ENCODE assay signal across 8 cellular contexts in genomic region chr1:85276290-85277026, GRCh38. TPM values are rescaled to one million over a fixed set of nuclear protein-coding genes. Genes with fewer than 3 reads are reported as not detected.
DNase-seq lines count a peak whose midpoint lies in the region; ATAC-seq, FAIRE-seq and TF ChIP-seq lines count a peak whose summit lies in the region.

Gene BCL10, minus strand, starts transcription at chr1:85276632. Its CDS starts 280 bp downstream, at chr1:85276352.

- peaks cover 26% of the 10 kb centered on the region for H3K36me3 Mint-ChIP-seq in T-helper 2 cell treated with Interferon-gamma antibody and Interleukin-4, amounts not matched to agents 5 μg/mL and 100 μg/mL, for 36 hours (ENCODE audit: low read depth)

- no peaks in the 10 kb centered on the region for H3K27me3 ChIP-seq in ascending aorta
- no peaks in the 10 kb centered on the region for H3K27me3 ChIP-seq in right atrium auricular region
- no peaks in the 10 kb centered on the region for H3K27me3 ChIP-seq in psoas muscle (ENCODE audit: insufficient read depth in 3 of 3, low read length in 2 of 3)

- WGBS in psoas muscle, 3 donors = 0% methylated on average over 52 to 72 of the region's 72 CpGs

- intact Hi-C loops in ascending aorta (cut with DNase I) = loop anchor here (1.0 to 10.0 kb wide), 4 partner anchors 17 to 1638 kb away; partner anchors contain the start of genes C1orf52, GNG5, HS2ST1 and SELENOF
- intact Hi-C loops in psoas muscle (cut with DNase I) = no loop called here

- H3K36me3 ChIP-seq in ascending aorta = no peaks in the 10 kb centered on the region
- H3K36me3 ChIP-seq in right atrium auricular region = no peaks in the 10 kb centered on the region
- H3K36me3 ChIP-seq in psoas muscle (ENCODE audit: insufficient read depth in 1 of 2, low read depth in 1 of 2) = peaks cover 0 to 7% of the 10 kb centered on the region in 2 donors

- peak within 1 kb of the TSS; percentile 75 to 82 for H3K4me3 ChIP-seq in ascending aorta
- H3K4me3 ChIP-seq in right atrium auricular region = peak within 1 kb of the TSS; percentile 86 to 92
- H3K4me3 ChIP-seq in psoas muscle = peak within 1 kb of the TSS; percentile 87

- H3K9me3 ChIP-seq in ascending aorta = no peaks in the 10 kb centered on the region
- H3K9me3 ChIP-seq in right atrium auricular region = no peaks in the 10 kb centered on the region
- H3K9me3 ChIP-seq in psoas muscle = no peaks in the 10 kb centered on the region

- DNase-seq in NCI-H1930 (lab: John Stamatoyannopoulos, UW) (peak; percentile 92 to 96), ascending aorta (ENCODE audit: low spot score in 2 of 2) (peak; percentile 95 to 99), right atrium auricular region (ENCODE audit: low spot score) (peak; percentile 98), psoas muscle (peak; percentile 99), urothelium cell line (ENCODE audit: low spot score) (peak; percentile 98)
- peak; percentile 98 for DNase-seq in T-helper 2 cell treated with Interferon-gamma antibody and Interleukin-4, amounts not matched to agents 5 μg/mL and 100 μg/mL, for 36 hours (ENCODE audit: low spot score)

- TF ChIP-seq CTCF in ascending aorta (IDR thresholded peaks at IDR 0.05) (no peak), right atrium auricular region (IDR thresholded peaks at IDR 0.05) (no peak), psoas muscle (IDR thresholded peaks at IDR 0.05) (no peak)

- H3K4me1 ChIP-seq in ascending aorta (peaks cover 8 to 17% of the 10 kb centered on the region in 2 donors), right atrium auricular region (peaks cover 0 to 36% of the 10 kb centered on the region in 2 donors), psoas muscle (peaks cover 14% of the 10 kb centered on the region)

- H3K27ac Mint-ChIP-seq in T-helper 2 cell treated with Interferon-gamma antibody and Interleukin-4, amounts not matched to agents 5 μg/mL and 100 μg/mL, for 36 hours = peak within 1 kb of the TSS; percentile 95

- ATAC-seq in GM18502 (IDR thresholded peaks at IDR 0.05; ENCODE audit: poor library complexity, unreplicated experiment) (peak; percentile 95), HG02970 (IDR thresholded peaks at IDR 0.05; ENCODE audit: low FRiP score, unreplicated experiment) (peak; percentile 99), psoas muscle (peak; percentile 96 to 98 (median 98))

- H3K27ac ChIP-seq in ascending aorta = peak within 1 kb of the TSS; percentile 93 to 97
- H3K27ac ChIP-seq in right atrium auricular region = peak within 1 kb of the TSS; percentile 95 to 98
- H3K27ac ChIP-seq in psoas muscle = peak within 1 kb of the TSS; percentile 97

- H3K9me3 Mint-ChIP-seq in T-helper 2 cell treated with Interferon-gamma antibody and Interleukin-4, amounts not matched to agents 5 μg/mL and 100 μg/mL, for 36 hours = no peaks in the 10 kb centered on the region

- H3K4me1 Mint-ChIP-seq in T-helper 2 cell treated with Interferon-gamma antibody and Interleukin-4, amounts not matched to agents 5 μg/mL and 100 μg/mL, for 36 hours (ENCODE audit: low read depth) = peaks cover 50% of the 10 kb centered on the region

- FAIRE-seq in urothelium cell line (lab: Jason Lieb, UNC) = peak; percentile 81

- peaks cover 22% of the 10 kb centered on the region for H3K27me3 Mint-ChIP-seq in T-helper 2 cell treated with Interferon-gamma antibody and Interleukin-4, amounts not matched to agents 5 μg/mL and 100 μg/mL, for 36 hours (ENCODE audit: low read depth)

- H3K4me3 Mint-ChIP-seq in T-helper 2 cell treated with Interferon-gamma antibody and Interleukin-4, amounts not matched to agents 5 μg/mL and 100 μg/mL, for 36 hours = peak within 1 kb of the TSS; percentile 90

RNA-seq across cellular contexts. Expression of gene BCL10, which starts in this region (rescaled TPM):
- total RNA-seq in ascending aorta = 3.7 TPM
- 1 to 10 TPM; 7.5 to 8.0 TPM for total RNA-seq in right atrium auricular region
- total RNA-seq in psoas muscle = 10 to 100 TPM in 1 of 4 donors, 1 to 10 TPM in 3; 4.2 to 10.9 (median 8.7) TPM
- polyA plus RNA-seq in psoas muscle = 1 to 10 TPM; 2.9 to 8.9 (median 5.2) TPM

Comparison
In these comparisons a context has a peak if more than half of its experiments do, and no peak if none do; other contexts are left out.
1. Peak in every context shown above with its lines: DNase-seq, ATAC-seq, H3K4me3 ChIP-seq and H3K27ac ChIP-seq.